ENCODE assay signal across 15 cellular contexts in genomic region chr6:84026721-84027164, GRCh38. TPM values are rescaled to one million over a fixed set of nuclear protein-coding genes. Genes with fewer than 3 reads are reported as not detected.
DNase-seq lines count a peak whose midpoint lies in the region; ATAC-seq and TF ChIP-seq lines count a peak whose summit lies in the region.
"Had no signal": no experiment of that assay in that cellular context is flagged by ENCODE, and none has a peak within 500 bp of the region (broad histone marks: within the 10 kb centered on the region; RNA-seq: fewer than 3 reads in every experiment).

No MANE protein-coding gene starts in this region.

- H3K9ac ChIP-seq in GM23248, result peak overlapping the region; percentile 11; the same call in 1 of the 2 replicates

- H3K4me1 ChIP-seq in GM23248 (ENCODE audit: insufficient read depth), result peaks cover 23% of the 10 kb centered on the region

- peak overlapping the region; percentile 42 for H3K4me3 ChIP-seq in GM23248

- in situ Hi-C loops in GM23248 (cut with MboI), result no loop called here

- 0 out of 2 replicates have a peak overlapping the region, but pooled peaks have one; percentile 2 for H3K27ac ChIP-seq in GM23248
- peak overlapping the region; percentile 70 for H3K27ac ChIP-seq in VCaP

- no peaks in the 10 kb centered on the region for H3K9me3 ChIP-seq in GM23248 (ENCODE audit: low read depth)

- H3K27me3 ChIP-seq in GM23248 (replicated peaks; ENCODE audit: insufficient read depth), result no peaks in the 10 kb centered on the region

- H3K9me2 ChIP-seq in GM23248 (ENCODE audit: insufficient read depth), result no peaks in the 10 kb centered on the region

- no peak for ATAC-seq in HG03520 (IDR thresholded peaks at IDR 0.05; ENCODE audit: unreplicated experiment)
- ATAC-seq: stimulated activated memory B cell treated with anti-CD40 and anti-IgM and Interleukin-4, amounts not matched to agents 10 μg/mL and 1 μg/mL and 100 μg/mL, for 72 hours had no signal

- H2AFZ ChIP-seq in GM23248, result peak overlapping the region; percentile 43

- peak overlapping the region; percentile 51 for H3K4me2 ChIP-seq in GM23248 (ENCODE audit: unreplicated experiment)

- H4K20me1 ChIP-seq in GM23248 (ENCODE audit: insufficient read depth), result no peaks in the 10 kb centered on the region

- H3F3A ChIP-seq in GM23248 (ENCODE audit: insufficient read depth), result peaks cover 21% of the 10 kb centered on the region; the same call in 1 of the 2 replicates

- H3K79me2 ChIP-seq in GM23248 (ENCODE audit: insufficient read depth), result no peaks in the 10 kb centered on the region

- no peaks in the 10 kb centered on the region for H3K36me3 ChIP-seq in GM23248 (ENCODE audit: low read depth)

- DNase-seq in GM23248, result peak; percentile 61
- peak; percentile 56 for DNase-seq in inferior parietal cortex (ENCODE audit: extremely low spot score)
- peak; percentile 57 for DNase-seq in superior temporal gyrus (ENCODE audit: extremely low spot score)
- DNase-seq in T-helper 2 cell, result no peak
- DNase-seq in activated CD4-positive, alpha-beta T cell treated with anti-CD3 and anti-CD28 coated beads, Interleukin-2, amount 50 U/mL, for 1 hour, result no peak
- DNase-seq in stimulated activated CD4-positive, alpha-beta T cell treated with anti-CD3 and anti-CD28 coated beads, Interleukin-2, amount 100 ng/mL, for 48 hours, result no peak
- DNase-seq: activated gamma-delta T cell; CD4-positive, alpha-beta memory T cell; NCI-H774; SIG-M5; T1000 had no signal

- 4 to 7% methylated on average over 5 of the region's 5 CpGs for WGBS in GM23248 (ENCODE audit: low coverage in 1 of 2, low lambda C conversion rate in 2 of 2, missing lambda C conversion rate in 2 of 2), 2 experiments

- no peak for TF ChIP-seq CTCF in VCaP (conservative IDR thresholded peaks at IDR 0.05)

RNA-seq across cellular contexts. Expression of gene MRAP2, which starts 6.8 kb away (rescaled TPM):
- 0.89 and 1.3 TPM in 2 replicates for total RNA-seq in GM23248 (2014; rRNA removed; shearing (Covaris generic))
- polyA plus RNA-seq in GM23248 (2016; fragmentation: Nextera tagmentation; extraction: Ambion mirVana), result 0.96 and 1.1 TPM in 2 replicates
- total RNA-seq: CD4-positive, alpha-beta memory T cell; kidney epithelial cell had no signal
- polyA plus RNA-seq: CD4-positive, alpha-beta memory T cell had no signal

Comparison
In these comparisons a context has a peak if more than half of its experiments do, and no peak if none do; other contexts are left out.
1. DNase-seq: peak in GM23248 (single experiment), inferior parietal cortex (single experiment) and superior temporal gyrus (single experiment); none in T-helper 2 cell (0 of 5), activated CD4-positive, alpha-beta T cell treated with anti-CD3 and anti-CD28 coated beads, Interleukin-2, amount 50 U/mL, for 1 hour (single experiment) and stimulated activated CD4-positive, alpha-beta T cell treated with anti-CD3 and anti-CD28 coated beads, Interleukin-2, amount 100 ng/mL, for 48 hours (0 of 2).